In the genomic region with DNA sequence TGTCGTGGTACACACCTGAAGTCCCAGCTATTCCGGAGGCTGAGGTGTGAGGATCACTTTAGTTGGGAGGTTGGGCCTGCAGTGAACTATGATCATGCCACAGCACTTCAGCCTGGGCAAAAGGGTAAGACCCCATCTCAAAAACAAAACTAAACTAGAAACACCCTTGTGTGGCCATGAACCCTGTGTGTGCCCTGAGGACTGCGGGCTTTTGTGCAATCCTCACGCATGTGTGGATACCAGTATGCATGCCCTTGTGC, we compare ENCODE assay signal across 8 cellular contexts. TPM values are rescaled to one million over a fixed set of nuclear protein-coding genes. Genes with fewer than 3 reads are reported as not detected.
DNase-seq lines count a peak whose midpoint lies in the region; ATAC-seq, FAIRE-seq and TF ChIP-seq lines count a peak whose summit lies in the region.

No MANE protein-coding gene starts in this region.

- FAIRE-seq in GM12891 (lab: Jason Lieb, UNC), result no peak

- intact Hi-C loops in lower leg skin (cut with DNase I; ENCODE audit: low total_unique reads), result no loop called here

- WGBS in lower leg skin, 2 donors, result 47 to 54% methylated on average over 4 of the region's 4 CpGs

- TF ChIP-seq POLR2A in GM12891 (IDR thresholded peaks at IDR 0.05; ENCODE audit: low read depth, low read length) (no peak), lower leg skin (IDR thresholded peaks at IDR 0.05) (no peak)

- H3K9me3 ChIP-seq in T-helper 17 cell (ENCODE audit: control insufficient read depth, low read length, poor library complexity, severe bottlenecking) (no peaks in the 10 kb centered on the region), skeletal muscle satellite cell (replicated peaks; ENCODE audit: low read length) (no peaks in the 10 kb centered on the region)

- peaks cover 34% of the 10 kb centered on the region for H3K4me1 Mint-ChIP-seq in T-helper 17 cell

- H3K36me3 ChIP-seq in skeletal muscle satellite cell (ENCODE audit: insufficient read depth, low read length), result peaks cover 27% of the 10 kb centered on the region

- peak overlapping the region; percentile 98 for H3K4me3 Mint-ChIP-seq in T-helper 17 cell

- in situ Hi-C loops in GM13977 (cut with MboI; ENCODE audit: low pct_unique_long_range_greater_than_20kb, low sequenced_read_pairs, unreplicated experiment), result no loop called here

- no peaks in the 10 kb centered on the region for H3K27me3 Mint-ChIP-seq in T-helper 17 cell

- H3K36me3 Mint-ChIP-seq in T-helper 17 cell (ENCODE audit: low read depth), result peaks cover 12% of the 10 kb centered on the region

- H3K9ac ChIP-seq in skeletal muscle satellite cell (ENCODE audit: low read depth, low read length), result peak overlapping the region; percentile 75

- peak overlapping the region; percentile 63 for H3K4me3 ChIP-seq in fibroblast of the aortic adventitia (ENCODE audit: low read depth, low read length)
- H3K4me3 ChIP-seq in skeletal muscle satellite cell (ENCODE audit: low read length), result peak overlapping the region; percentile 98
- H3K4me3 ChIP-seq in lower leg skin (ENCODE audit: low read depth, poor library complexity, severe bottlenecking), result no peak overlapping the region

- peak overlapping the region; percentile 99 for H3K27ac Mint-ChIP-seq in T-helper 17 cell

- ATAC-seq in T-helper 17 cell, result no peak
- no peak for ATAC-seq in left lobe of liver

- H3K4me1 ChIP-seq in skeletal muscle satellite cell (ENCODE audit: control insufficient read depth, insufficient read depth, low read length), result peaks cover 35% of the 10 kb centered on the region

- DNase-seq in GM12891 (ENCODE audit: insufficient read length, low spot score) (no peak), T-helper 17 cell (no peak), fibroblast of the aortic adventitia (ENCODE audit: low read depth) (no peak), left lobe of liver (ENCODE audit: low spot score) (no peak), SHP77 (lab: John Stamatoyannopoulos, UW) (no peak), GM13977 (ENCODE audit: low spot score) (no peak), lower leg skin (ENCODE audit: low spot score in 2 of 2) (no peak)

- peak overlapping the region; percentile 86 for H3K4me2 ChIP-seq in skeletal muscle satellite cell (ENCODE audit: low read length)

- TF ChIP-seq CTCF in fibroblast of the aortic adventitia (IDR thresholded peaks at IDR 0.05; ENCODE audit: insufficient read depth, low read length) (no peak), GM13977 (IDR thresholded peaks at IDR 0.05; ENCODE audit: extremely low read depth, insufficient read depth, missing control alignments) (no peak), lower leg skin (IDR thresholded peaks at IDR 0.05) (no peak)

- H3K27me3 ChIP-seq in skeletal muscle satellite cell (ENCODE audit: control insufficient read depth, insufficient read depth, low read length), result no peaks in the 10 kb centered on the region

TF ChIP-seq in GM12891, 5 proteins besides CTCF, POLR2A, EP300 and RAD21:
- TF ChIP-seq TAF1 (IDR thresholded peaks at IDR 0.05; ENCODE audit: low read depth, low read length) (no peak), POU2F2 (IDR thresholded peaks at IDR 0.05; ENCODE audit: low read depth, low read length) (peak; percentile 84; the same call in 1 of the 2 replicates), PAX5 (IDR thresholded peaks at IDR 0.05; ENCODE audit: insufficient read depth, low read length, severe bottlenecking) (no peak), POLR2AphosphoS5 (IDR thresholded peaks at IDR 0.05; ENCODE audit: low read depth, low read length) (no peak), SPI1 (IDR thresholded peaks at IDR 0.05; ENCODE audit: low read depth, low read length) (no peak)

RNA-seq across cellular contexts. Expression of a gene that starts 1.1 kb away (rescaled TPM):
- polyA plus RNA-seq in GM12891 (2012; ENCODE audit: low read depth, missing spikeins), result 51.5 TPM
- total RNA-seq in T-helper 17 cell (100 to 1,000 TPM; 112 to 131 TPM), fibroblast of the aortic adventitia (ENCODE audit: low replicate concordance) (60.6 and 64.2 TPM in 2 replicates), left lobe of liver (42.2 TPM), lower leg skin (10 to 100 TPM; 34.4 to 52.8 (median 45.1) TPM)
- total RNA-seq in skeletal muscle satellite cell (2012; rRNA removed), result 55.3 and 73.3 TPM in 2 replicates

RNA-seq across cellular contexts. Expression of a gene that starts 19.8 kb away (rescaled TPM):
- 38.8 TPM for polyA plus RNA-seq in GM12891 (2012; ENCODE audit: low read depth, missing spikeins)
- total RNA-seq in T-helper 17 cell (10 to 100 TPM; 52.4 to 55.4 TPM), fibroblast of the aortic adventitia (ENCODE audit: low replicate concordance) (9.0 and 10.1 TPM in 2 replicates), left lobe of liver (9.0 TPM), lower leg skin (10 to 100 TPM; 18.7 to 22.8 (median 19.7) TPM)
- 7.6 and 10.6 TPM in 2 replicates for total RNA-seq in skeletal muscle satellite cell (2012; rRNA removed)

RNA-seq across cellular contexts. Expression of a gene that starts 22.6 kb away (rescaled TPM):
- 1.9 TPM for polyA plus RNA-seq in GM12891 (2012; ENCODE audit: low read depth, missing spikeins)
- total RNA-seq in T-helper 17 cell (not detected), fibroblast of the aortic adventitia (ENCODE audit: low replicate concordance) (not detected in 2 replicates), left lobe of liver (0.43 TPM), lower leg skin (10 to 100 TPM; 10.4 to 17.0 (median 12.9) TPM)
- not detected in 2 replicates for total RNA-seq in skeletal muscle satellite cell (2012; rRNA removed)

RNA-seq across cellular contexts. Expression of a gene that starts 46.9 kb away (rescaled TPM):
- polyA plus RNA-seq in GM12891 (2012; ENCODE audit: low read depth, missing spikeins), result 103 TPM
- total RNA-seq in T-helper 17 cell (10 to 100 TPM; 67.3 to 81.8 TPM), fibroblast of the aortic adventitia (ENCODE audit: low replicate concordance) (19.1 and 29.8 TPM in 2 replicates), left lobe of liver (23.6 TPM), lower leg skin (10 to 100 TPM; 18.0 to 52.4 (median 44.9) TPM)
- total RNA-seq in skeletal muscle satellite cell (2012; rRNA removed), result 35.7 and 46.7 TPM in 2 replicates

RNA-seq across cellular contexts. Expression of a gene that starts 47.6 kb away (rescaled TPM):
- polyA plus RNA-seq in GM12891 (2012; ENCODE audit: low read depth, missing spikeins), result 15.2 TPM
- 1 to 10 TPM; 6.7 to 7.8 TPM for total RNA-seq in T-helper 17 cell
- 0.74 and 0.99 TPM in 2 replicates for total RNA-seq in fibroblast of the aortic adventitia (ENCODE audit: low replicate concordance)
- 0.25 and 0.44 TPM in 2 replicates for total RNA-seq in skeletal muscle satellite cell (2012; rRNA removed)
- 8.9 TPM for total RNA-seq in left lobe of liver
- total RNA-seq in lower leg skin, result 1 to 10 TPM; 4.1 to 8.5 (median 4.6) TPM
